In genomic region chr16:27285676-27286196, GRCh38 we compare ENCODE assay signal across 10 cellular contexts. TPM values are rescaled to one million over a fixed set of nuclear protein-coding genes. Genes with fewer than 3 reads are reported as not detected.
DNase-seq lines count a peak whose midpoint lies in the region; ATAC-seq, FAIRE-seq and TF ChIP-seq lines count a peak whose summit lies in the region.
"Had no signal": no experiment of that assay in that cellular context is flagged by ENCODE, and none has a peak within 500 bp of the region (broad histone marks: within the 10 kb centered on the region; RNA-seq: fewer than 3 reads in every experiment).

No MANE protein-coding gene starts in this region.

- H3K36me3 ChIP-seq in liver (ENCODE audit: control insufficient read depth in 4 of 4, insufficient read depth in 3 of 4, low read depth in 1 of 4, low read length in 3 of 4) (no peaks in the 10 kb centered on the region), testis (ENCODE audit: low read depth, missing control alignments) (no peaks in the 10 kb centered on the region)
- H3K36me3 ChIP-seq: thyroid gland had no signal

- no peak overlapping the region for H3K9ac ChIP-seq in liver (ENCODE audit: low read depth in 1 of 2, low read length in 2 of 2)

- peak overlapping the region; percentile 16 to 33 for H3K27ac ChIP-seq in liver (ENCODE audit: low read depth in 1 of 2, low read length in 2 of 2)
- H3K27ac ChIP-seq in testis: no peak overlapping the region
- H3K27ac ChIP-seq: thyroid gland had no signal

- H3K4me3 ChIP-seq in liver (ENCODE audit: low read depth in 1 of 3, low read length in 3 of 3) (no peak overlapping the region), testis (no peak overlapping the region)
- H3K4me3 ChIP-seq: thyroid gland had no signal

- no peak for TF ChIP-seq RAD21 in liver (IDR thresholded peaks at IDR 0.05)

- H3K9me3 ChIP-seq in liver (ENCODE audit: control insufficient read depth in 4 of 4, low read length in 3 of 4) (no peaks in the 10 kb centered on the region), testis (no peaks in the 10 kb centered on the region)
- H3K9me3 ChIP-seq: thyroid gland had no signal

- H3K4me3 Mint-ChIP-seq in activated CD4-positive, alpha-beta T cell treated with anti-CD3 and anti-CD28 coated beads for 36 hours: no peak overlapping the region
- no peak overlapping the region for H3K4me3 Mint-ChIP-seq in activated naive CD8-positive, alpha-beta T cell treated with anti-CD3 and anti-CD28 coated beads, Interleukin-2, amount 10 ng/mL, durations not matched to agents 7 days and 5 days

- ATAC-seq in activated CD4-positive, alpha-beta T cell treated with anti-CD3 and anti-CD28 coated beads for 36 hours: peak; percentile 10
- no peak for ATAC-seq in activated naive CD8-positive, alpha-beta T cell treated with anti-CD3 and anti-CD28 coated beads, Interleukin-2, amount 10 ng/mL, durations not matched to agents 7 days and 5 days (ENCODE audit: low read depth)
- no peak for ATAC-seq in HG03460 (IDR thresholded peaks at IDR 0.05; ENCODE audit: unreplicated experiment)

- H3K9me3 Mint-ChIP-seq in activated CD4-positive, alpha-beta T cell treated with anti-CD3 and anti-CD28 coated beads for 36 hours (ENCODE audit: low read depth): peaks cover 6% of the 10 kb centered on the region
- H3K9me3 Mint-ChIP-seq in activated naive CD8-positive, alpha-beta T cell treated with anti-CD3 and anti-CD28 coated beads, Interleukin-2, amount 10 ng/mL, durations not matched to agents 7 days and 5 days: peaks cover 2% of the 10 kb centered on the region

- H3K27ac Mint-ChIP-seq in activated CD4-positive, alpha-beta T cell treated with anti-CD3 and anti-CD28 coated beads for 36 hours: peak overlapping the region; percentile 21
- H3K27ac Mint-ChIP-seq in activated naive CD8-positive, alpha-beta T cell treated with anti-CD3 and anti-CD28 coated beads, Interleukin-2, amount 10 ng/mL, durations not matched to agents 7 days and 5 days: peak overlapping the region; percentile 43

- H3K27me3 ChIP-seq in liver (ENCODE audit: control insufficient read depth in 4 of 4, insufficient read depth in 4 of 4, low read length in 3 of 4) (no peaks in the 10 kb centered on the region), testis (no peaks in the 10 kb centered on the region)
- H3K27me3 ChIP-seq: thyroid gland had no signal

- peaks cover 3% of the 10 kb centered on the region for H3K27me3 Mint-ChIP-seq in activated CD4-positive, alpha-beta T cell treated with anti-CD3 and anti-CD28 coated beads for 36 hours
- no peaks in the 10 kb centered on the region for H3K27me3 Mint-ChIP-seq in activated naive CD8-positive, alpha-beta T cell treated with anti-CD3 and anti-CD28 coated beads, Interleukin-2, amount 10 ng/mL, durations not matched to agents 7 days and 5 days

- FAIRE-seq in RCC 7860 (lab: Jason Lieb, UNC): no peak
- FAIRE-seq: H1 had no signal

- WGBS in liver: 85% methylated on average over 6 of the region's 6 CpGs
- WGBS in testis, 2 donors: 62 to 66% methylated on average over 6 of the region's 6 CpGs

- intact Hi-C loops in activated CD4-positive, alpha-beta T cell treated with anti-CD3 and anti-CD28 coated beads for 36 hours (cut with DNase I, micrococcal nuclease): no loop called here
- intact Hi-C loops in testis (cut with DNase I; ENCODE audit: low total_unique reads): no loop called here

- peak; percentile 36 for DNase-seq in activated CD4-positive, alpha-beta T cell treated with anti-CD3 and anti-CD28 coated beads for 36 hours
- no peak for DNase-seq in activated CD4-positive, alpha-beta T cell treated with anti-CD3 and anti-CD28 coated beads for 1 hour
- no peak for DNase-seq in activated naive CD8-positive, alpha-beta T cell treated with anti-CD3 and anti-CD28 coated beads, Interleukin-2, amount 10 ng/mL, durations not matched to agents 7 days and 5 days
- DNase-seq in testis: peak; percentile 35
- DNase-seq in RCC 7860 (ENCODE audit: low spot score): no peak
- DNase-seq in NCI-H226: no peak
- DNase-seq: thyroid gland had no signal

- POLR2A ChIA-PET in activated CD4-positive, alpha-beta T cell treated with anti-CD3 and anti-CD28 coated beads for 36 hours (lab: Charles Lee): interaction anchor here (0.5 to 3.1 kb wide), 2 partner anchors 32 to 136 kb away, joined by 4 to 13 read pairs; no protein-coding TSS in a partner anchor
- POLR2A ChIA-PET in activated naive CD8-positive, alpha-beta T cell treated with anti-CD3 and anti-CD28 coated beads, Interleukin-2, amount 10 ng/mL, durations not matched to agents 7 days and 5 days (lab: Charles Lee): interaction anchor here (1.4 kb wide), 2 partner anchors 12 to 27 kb away, joined by 3 to 7 read pairs; no protein-coding TSS in a partner anchor

- H3K4me1 Mint-ChIP-seq in activated CD4-positive, alpha-beta T cell treated with anti-CD3 and anti-CD28 coated beads for 36 hours: peaks cover 82% of the 10 kb centered on the region
- H3K4me1 Mint-ChIP-seq in activated naive CD8-positive, alpha-beta T cell treated with anti-CD3 and anti-CD28 coated beads, Interleukin-2, amount 10 ng/mL, durations not matched to agents 7 days and 5 days: peaks cover 50% of the 10 kb centered on the region

- CTCF ChIA-PET in activated CD4-positive, alpha-beta T cell treated with anti-CD3 and anti-CD28 coated beads for 36 hours (lab: Charles Lee): interaction anchor here (0.7 to 1.5 kb wide), 6 partner anchors 10 to 119 kb away, joined by 3 to 4 read pairs (median 3); no protein-coding TSS in a partner anchor

- no peak for TF ChIP-seq POLR2A in testis (IDR thresholded peaks at IDR 0.05)

- peaks cover 9% of the 10 kb centered on the region for H3K36me3 Mint-ChIP-seq in activated CD4-positive, alpha-beta T cell treated with anti-CD3 and anti-CD28 coated beads for 36 hours (ENCODE audit: low read depth)
- peaks cover 14% of the 10 kb centered on the region for H3K36me3 Mint-ChIP-seq in activated naive CD8-positive, alpha-beta T cell treated with anti-CD3 and anti-CD28 coated beads, Interleukin-2, amount 10 ng/mL, durations not matched to agents 7 days and 5 days

- TF ChIP-seq CTCF in liver (IDR thresholded peaks at IDR 0.05; ENCODE audit: low read depth, low read length, missing input control) (no peak), testis (IDR thresholded peaks at IDR 0.05) (no peak)

- H3K4me1 ChIP-seq in liver (ENCODE audit: control insufficient read depth in 4 of 4, insufficient read depth in 4 of 4, low read length in 3 of 4) (no peaks in the 10 kb centered on the region), testis (peaks cover 3% of the 10 kb centered on the region)

TF ChIP-seq in liver, 16 proteins besides CTCF, POLR2A, EP300 and RAD21 (continues in another document):
- TF ChIP-seq FOXA2 (IDR thresholded peaks at IDR 0.05) (no peak), TAF1 (conservative IDR thresholded peaks at IDR 0.05) (no peak), EGR1 (IDR thresholded peaks at IDR 0.05; ENCODE audit: low read depth in 2 of 2) (no peak), YY1 (IDR thresholded peaks at IDR 0.05) (no peak), SP1 (IDR thresholded peaks at IDR 0.05) (no peak), JUND (IDR thresholded peaks at IDR 0.05) (no peak), ZBTB33 (IDR thresholded peaks at IDR 0.05) (no peak), GABPA (IDR thresholded peaks at IDR 0.05 in 1 of 2, conservative IDR thresholded peaks at IDR 0.05 in 1 of 2) (no peak), HNF4A (conservative IDR thresholded peaks at IDR 0.05) (no peak), MAX (IDR thresholded peaks at IDR 0.05) (no peak), HNF4G (IDR thresholded peaks at IDR 0.05) (no peak), RXRA (IDR thresholded peaks at IDR 0.05) (no peak)

RNA-seq across cellular contexts. Expression of gene NSMCE1, which starts 17.2 kb away (rescaled TPM):
- total RNA-seq in activated CD4-positive, alpha-beta T cell treated with anti-CD3 and anti-CD28 coated beads for 36 hours: 100 to 1,000 TPM; 110 to 127 TPM
- 10 to 100 TPM; 69.0 to 75.6 TPM for total RNA-seq in activated naive CD8-positive, alpha-beta T cell treated with anti-CD3 and anti-CD28 coated beads, Interleukin-2, amount 10 ng/mL, durations not matched to agents 7 days and 5 days
- total RNA-seq in liver (10 to 100 TPM; 16.5 to 16.6 TPM), testis (10 to 100 TPM; 58.1 to 71.1 TPM)
- polyA plus RNA-seq in liver (10 to 100 TPM; 26.9 to 39.0 TPM), testis (ENCODE audit: insufficient read depth, low read depth, low replicate concordance) (135 TPM)

RNA-seq across cellular contexts. Expression of gene IL4R, which starts 28.0 kb away (rescaled TPM):
- total RNA-seq in activated CD4-positive, alpha-beta T cell treated with anti-CD3 and anti-CD28 coated beads for 36 hours: 100 to 1,000 TPM; 185 to 229 TPM
- 100 to 1,000 TPM; 215 TPM for total RNA-seq in activated naive CD8-positive, alpha-beta T cell treated with anti-CD3 and anti-CD28 coated beads, Interleukin-2, amount 10 ng/mL, durations not matched to agents 7 days and 5 days
- total RNA-seq in liver (10 to 100 TPM; 18.0 to 61.9 TPM), testis (10 to 100 TPM; 68.6 to 70.7 TPM)
- polyA plus RNA-seq in liver (10 to 100 TPM; 15.5 to 41.8 TPM), testis (ENCODE audit: insufficient read depth, low read depth, low replicate concordance) (41.4 TPM)

Comparison
In these comparisons a context has a peak if more than half of its experiments do, and no peak if none do; other contexts are left out.
1. DNase-seq: peak in activated CD4-positive, alpha-beta T cell treated with anti-CD3 and anti-CD28 coated beads for 36 hours (single experiment) and testis (single experiment); none in activated CD4-positive, alpha-beta T cell treated with anti-CD3 and anti-CD28 coated beads for 1 hour (single experiment), activated naive CD8-positive, alpha-beta T cell treated with anti-CD3 and anti-CD28 coated beads, Interleukin-2, amount 10 ng/mL, durations not matched to agents 7 days and 5 days (single experiment), RCC 7860 (single experiment) and NCI-H226 (single experiment).
2. H3K27ac ChIP-seq: peak in liver (2 of 2); none in testis (0 of 2).